28 cellular contexts compared by ENCODE assay signal in genomic region chr3:124489506-124489905, GRCh38.
"Had no signal": no experiment of that assay in that cellular context is flagged by ENCODE, and none has a peak within 500 bp of the region (broad histone marks: within the 10 kb centered on the region; RNA-seq: fewer than 3 reads in every experiment).

No MANE protein-coding gene starts in this region.

- H3K9ac ChIP-seq: neural progenitor cell had no signal

- H3K27me3 ChIP-seq: dorsolateral prefrontal cortex, gastroesophageal sphincter, heart right ventricle, neural progenitor cell, sigmoid colon, stomach, tibial artery had no signal

- H3K27ac ChIP-seq: epithelial cell of prostate, foreskin keratinocyte, gastroesophageal sphincter, heart right ventricle, neural progenitor cell, prostate gland, sigmoid colon, stomach, tibial artery had no signal

- ATAC-seq: esophagus mucosa; foreskin keratinocyte; gastroesophageal sphincter; heart right ventricle; left cardiac atrium; left ventricle myocardium superior; naive thymus-derived CD4-positive, alpha-beta T cell; right cardiac atrium; stimulated activated effector memory CD8-positive, alpha-beta T cell treated with anti-CD3 and anti-CD28 coated beads, Interleukin-12 subunit alpha, Interleukin-12 subunit beta, amount 100 ng/mL, for 72 hours had no signal

- H3K9me3 ChIP-seq: gastroesophageal sphincter, heart right ventricle, prostate gland, sigmoid colon, stomach, tibial artery had no signal

- FAIRE-seq: islet of Langerhans had no signal

- H3K4me3 ChIP-seq: dorsolateral prefrontal cortex, gastroesophageal sphincter, heart right ventricle, lung, neural progenitor cell, prostate gland, sigmoid colon, stomach, tibial artery had no signal

- H3K4me2 ChIP-seq: neural progenitor cell had no signal

- H3K36me3 ChIP-seq: neural progenitor cell, prostate gland, sigmoid colon had no signal

- DNase-seq: caudate nucleus; cerebellar nuclear complex; dorsolateral prefrontal cortex; effector CD4-positive, alpha-beta T cell; foreskin keratinocyte; glutamatergic neuron; heart right ventricle; hippocampal formation; left cardiac atrium; left ventricle myocardium superior; mesenchymal stem cell; naive thymus-derived CD4-positive, alpha-beta T cell; nucleus accumbens; right cardiac atrium; sigmoid colon; stimulated activated CD4-positive, alpha-beta T cell treated with anti-CD3 and anti-CD28 coated beads, Interleukin-2, amount 100 ng/mL, for 24 hours; stimulated activated CD4-positive, alpha-beta T cell treated with anti-CD3 and anti-CD28 coated beads, Interleukin-4, amount 100 ng/mL, for 24 hours; stimulated activated naive CD4-positive, alpha-beta T cell treated with Interleukin-2 at 50 U/mL for 16 hours; stomach; tibial artery had no signal

- H2AFZ ChIP-seq: neural progenitor cell had no signal

- H3K4me1 ChIP-seq: foreskin keratinocyte, gastroesophageal sphincter, heart right ventricle, neural progenitor cell, prostate gland, sigmoid colon, tibial artery had no signal
